1 cellular context compared by ENCODE assay signal in the genomic region with DNA sequence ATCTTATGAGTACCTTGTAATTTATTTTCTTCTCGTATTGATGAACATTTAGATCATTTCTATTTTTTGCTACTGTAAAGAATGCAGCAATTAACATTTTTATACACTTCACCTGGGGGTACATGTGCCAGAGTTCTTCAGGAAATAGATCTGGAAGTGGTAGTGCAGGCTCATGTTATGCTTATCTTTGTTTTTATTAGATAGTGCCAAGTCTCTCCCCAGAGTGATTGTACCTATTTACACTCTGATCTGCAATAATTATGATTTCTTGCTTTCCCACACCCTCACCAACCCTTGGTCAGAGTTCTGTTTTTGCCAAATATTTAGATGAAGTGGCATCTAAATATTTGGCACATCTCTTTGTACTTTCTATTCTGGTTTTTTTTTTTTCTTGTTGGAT.
TF ChIP-seq lines count a peak whose summit lies in the region.

No MANE protein-coding gene starts in this region.

TF ChIP-seq in HEK293, 187 proteins besides CTCF, POLR2A, EP300 and RAD21 (continued from another document):
- TF ChIP-seq, protein P1, sequence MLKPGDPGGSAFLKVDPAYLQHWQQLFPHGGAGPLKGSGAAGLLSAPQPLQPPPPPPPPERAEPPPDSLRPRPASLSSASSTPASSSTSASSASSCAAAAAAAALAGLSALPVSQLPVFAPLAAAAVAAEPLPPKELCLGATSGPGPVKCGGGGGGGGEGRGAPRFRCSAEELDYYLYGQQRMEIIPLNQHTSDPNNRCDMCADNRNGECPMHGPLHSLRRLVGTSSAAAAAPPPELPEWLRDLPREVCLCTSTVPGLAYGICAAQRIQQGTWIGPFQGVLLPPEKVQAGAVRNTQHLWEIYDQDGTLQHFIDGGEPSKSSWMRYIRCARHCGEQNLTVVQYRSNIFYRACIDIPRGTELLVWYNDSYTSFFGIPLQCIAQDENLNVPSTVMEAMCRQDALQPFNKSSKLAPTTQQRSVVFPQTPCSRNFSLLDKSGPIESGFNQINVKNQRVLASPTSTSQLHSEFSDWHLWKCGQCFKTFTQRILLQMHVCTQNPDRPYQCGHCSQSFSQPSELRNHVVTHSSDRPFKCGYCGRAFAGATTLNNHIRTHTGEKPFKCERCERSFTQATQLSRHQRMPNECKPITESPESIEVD (tag by site-specific recombination; IDR thresholded peaks at IDR 0.05): peak; percentile 50
